13 cellular contexts compared by ENCODE assay signal in genomic region chr6:157056275-157056674, GRCh38.
DNase-seq lines count a peak whose midpoint lies in the region; ATAC-seq lines count a peak whose summit lies in the region.
"Had no signal": no experiment of that assay in that cellular context is flagged by ENCODE, and none has a peak within 500 bp of the region (broad histone marks: within the 10 kb centered on the region; RNA-seq: fewer than 3 reads in every experiment).

No MANE protein-coding gene starts in this region.

- peaks cover 21% of the 10 kb centered on the region for H3K36me3 Mint-ChIP-seq in activated CD4-positive, alpha-beta T cell treated with anti-CD3 and anti-CD28 coated beads, Interleukin-2, amount 10 ng/mL, durations not matched to agents 7 days and 5 days (ENCODE audit: low read depth)

- peaks cover 8% of the 10 kb centered on the region for H3K9me3 Mint-ChIP-seq in activated CD4-positive, alpha-beta T cell treated with anti-CD3 and anti-CD28 coated beads, Interleukin-2, amount 10 ng/mL, durations not matched to agents 7 days and 5 days
- H3K9me3 Mint-ChIP-seq: nephron had no signal

- ATAC-seq in HG03432 (IDR thresholded peaks at IDR 0.05; ENCODE audit: unreplicated experiment) (peak; percentile 36), Right ventricle myocardium inferior (no peak)

- no peaks in the 10 kb centered on the region for H3K27me3 Mint-ChIP-seq in activated CD4-positive, alpha-beta T cell treated with anti-CD3 and anti-CD28 coated beads, Interleukin-2, amount 10 ng/mL, durations not matched to agents 7 days and 5 days

- peak; percentile 61 for DNase-seq in activated CD4-positive, alpha-beta T cell treated with anti-CD3 and anti-CD28 coated beads for 48 hours
- DNase-seq in activated CD4-positive, alpha-beta T cell treated with anti-CD3 and anti-CD28 coated beads, Interleukin-2, amount 10 ng/mL, durations not matched to agents 7 days and 5 days: no peak
- peak; percentile 15 for DNase-seq in activated naive CD8-positive, alpha-beta T cell treated with anti-CD3 and anti-CD28 coated beads, Interleukin-2, amount 50 U/mL, for 16 hours (ENCODE audit: low read depth, low spot score)
- peak; percentile 52 for DNase-seq in stimulated activated CD8-positive, alpha-beta memory T cell treated with anti-CD3 and anti-CD28 coated beads, Interleukin-4, amount 100 ng/mL, for 48 hours
- DNase-seq in Right ventricle myocardium inferior (ENCODE audit: missing footprints) (no peak), pons (ENCODE audit: low spot score) (no peak), GOT3 (lab: John Stamatoyannopoulos, UW) (no peak)
- DNase-seq: activated gamma-delta T cell treated with Interleukin-2 at 50 U/mL for 16 hours, kidney, NCI-H1930, substantia nigra had no signal

- POLR2A ChIA-PET in activated CD4-positive, alpha-beta T cell treated with anti-CD3 and anti-CD28 coated beads, Interleukin-2, amount 10 ng/mL, durations not matched to agents 7 days and 5 days (lab: Charles Lee): interaction anchor here (0.6 kb wide), 1 partner anchor 51 kb away, joined by 4 read pairs; no protein-coding TSS in a partner anchor

- CTCF ChIA-PET in activated CD4-positive, alpha-beta T cell treated with anti-CD3 and anti-CD28 coated beads, Interleukin-2, amount 10 ng/mL, durations not matched to agents 7 days and 5 days (lab: Charles Lee): interaction anchor here (1.2 kb wide), 1 partner anchor 13 kb away, joined by 3 read pairs; no protein-coding TSS in a partner anchor

- H3K4me1 Mint-ChIP-seq in activated CD4-positive, alpha-beta T cell treated with anti-CD3 and anti-CD28 coated beads, Interleukin-2, amount 10 ng/mL, durations not matched to agents 7 days and 5 days: peaks cover 30% of the 10 kb centered on the region

- intact Hi-C loops in Right ventricle myocardium inferior (cut with DNase I): no loop called here

- no peak overlapping the region for H3K27ac Mint-ChIP-seq in activated CD4-positive, alpha-beta T cell treated with anti-CD3 and anti-CD28 coated beads, Interleukin-2, amount 10 ng/mL, durations not matched to agents 7 days and 5 days

- H3K4me3 Mint-ChIP-seq in activated CD4-positive, alpha-beta T cell treated with anti-CD3 and anti-CD28 coated beads, Interleukin-2, amount 10 ng/mL, durations not matched to agents 7 days and 5 days: no peak overlapping the region
- H3K4me3 Mint-ChIP-seq: nephron had no signal

Comparison
In these comparisons a context has a peak if more than half of its experiments do, and no peak if none do; other contexts are left out.
1. DNase-seq: peak in activated CD4-positive, alpha-beta T cell treated with anti-CD3 and anti-CD28 coated beads for 48 hours (single experiment), activated naive CD8-positive, alpha-beta T cell treated with anti-CD3 and anti-CD28 coated beads, Interleukin-2, amount 50 U/mL, for 16 hours (single experiment) and stimulated activated CD8-positive, alpha-beta memory T cell treated with anti-CD3 and anti-CD28 coated beads, Interleukin-4, amount 100 ng/mL, for 48 hours (single experiment); none in activated CD4-positive, alpha-beta T cell treated with anti-CD3 and anti-CD28 coated beads, Interleukin-2, amount 10 ng/mL, durations not matched to agents 7 days and 5 days (single experiment), Right ventricle myocardium inferior (single experiment), pons (single experiment) and GOT3 (single experiment).